In genomic region chr5:113219695-113220094, GRCh38 we compare ENCODE assay signal across 23 cellular contexts.
"Had no signal": no experiment of that assay in that cellular context is flagged by ENCODE, and none has a peak within 500 bp of the region (broad histone marks: within the 10 kb centered on the region; RNA-seq: fewer than 3 reads in every experiment).

No MANE protein-coding gene starts in this region.

- H3K27ac ChIP-seq: breast epithelium, colonic mucosa, epithelial cell of prostate, hepatocyte, neural progenitor cell had no signal

- H3K4me3 ChIP-seq: breast epithelium, colonic mucosa, hepatocyte, neural progenitor cell, spleen, upper lobe of left lung had no signal

- H3K27me3 Mint-ChIP-seq: activated CD4-positive, alpha-beta memory T cell treated with anti-CD3 and anti-CD28 coated beads for 36 hours had no signal

- H3K4me2 ChIP-seq: neural progenitor cell had no signal

- H3K4me1 Mint-ChIP-seq: activated B cell treated with CpG ODN at 0.5 μM for 24 hours; activated naive CD8-positive, alpha-beta T cell treated with anti-CD3 and anti-CD28 coated beads, Interleukin-2, amount 10 ng/mL, durations not matched to agents 7 days and 5 days; immature natural killer cell; naive B cell had no signal

- H3K36me3 Mint-ChIP-seq: activated CD4-positive, alpha-beta memory T cell treated with anti-CD3 and anti-CD28 coated beads for 36 hours; activated naive CD8-positive, alpha-beta T cell treated with anti-CD3 and anti-CD28 coated beads, Interleukin-2, amount 10 ng/mL, durations not matched to agents 7 days and 5 days; immature natural killer cell; naive B cell had no signal

- DNase-seq: activated B cell treated with CpG ODN at 0.5 μM for 24 hours; activated CD4-positive, alpha-beta memory T cell treated with anti-CD3 and anti-CD28 coated beads for 36 hours; activated CD4-positive, alpha-beta T cell treated with anti-CD3 and anti-CD28 coated beads for 4 hours; activated naive CD4-positive, alpha-beta T cell treated with anti-CD3 and anti-CD28 coated beads for 36 hours; activated naive CD8-positive, alpha-beta T cell treated with anti-CD3 and anti-CD28 coated beads, Interleukin-2, amount 10 ng/mL, durations not matched to agents 7 days and 5 days; activated T-cell treated with anti-CD3 and anti-CD28 coated beads, Interleukin-2, amount 50 U/mL, for 48 hours; amniotic stem cell; colonic mucosa; immature natural killer cell; kidney glomerular epithelial cell; mesendoderm; naive B cell; retina; spleen; stimulated activated CD4-positive, alpha-beta T cell treated with anti-CD3 and anti-CD28 coated beads, Interleukin-4, amount 100 ng/mL, for 24 hours; stimulated activated naive CD8-positive, alpha-beta T cell treated with anti-CD3 and anti-CD28 coated beads, Interleukin-15, Interleukin-2, amounts not matched to agents 100 U/mL and 50 U/mL, for 24 hours; T-helper 1 cell; T-helper 9 cell; upper lobe of left lung had no signal

- H3K4me3 Mint-ChIP-seq: activated B cell treated with CpG ODN at 0.5 μM for 24 hours; activated CD4-positive, alpha-beta memory T cell treated with anti-CD3 and anti-CD28 coated beads for 36 hours; activated naive CD4-positive, alpha-beta T cell treated with anti-CD3 and anti-CD28 coated beads for 36 hours; activated naive CD8-positive, alpha-beta T cell treated with anti-CD3 and anti-CD28 coated beads, Interleukin-2, amount 10 ng/mL, durations not matched to agents 7 days and 5 days; immature natural killer cell; naive B cell; neural progenitor cell had no signal

- H3K36me3 ChIP-seq: breast epithelium, colonic mucosa, neural progenitor cell, spleen, upper lobe of left lung had no signal

- ATAC-seq: stimulated activated naive CD8-positive, alpha-beta T cell treated with anti-CD3 and anti-CD28 coated beads, Interleukin-15, Interleukin-2, amounts not matched to agents 100 U/mL and 50 U/mL, for 24 hours had no signal

- H3K27ac Mint-ChIP-seq: activated B cell treated with CpG ODN at 0.5 μM for 24 hours; activated CD4-positive, alpha-beta memory T cell treated with anti-CD3 and anti-CD28 coated beads for 36 hours; activated naive CD4-positive, alpha-beta T cell treated with anti-CD3 and anti-CD28 coated beads for 36 hours; activated naive CD8-positive, alpha-beta T cell treated with anti-CD3 and anti-CD28 coated beads, Interleukin-2, amount 10 ng/mL, durations not matched to agents 7 days and 5 days; immature natural killer cell; naive B cell; neural progenitor cell had no signal

- H3K9me3 ChIP-seq: breast epithelium, colonic mucosa, spleen, upper lobe of left lung had no signal

- H3K4me1 ChIP-seq: breast epithelium, colonic mucosa had no signal

- H3K27me3 ChIP-seq: breast epithelium, colonic mucosa, hepatocyte, spleen, upper lobe of left lung had no signal

- H3K9ac ChIP-seq: neural progenitor cell had no signal

- H2AFZ ChIP-seq: hepatocyte, neural progenitor cell had no signal
